Comparison of ENCODE assay signal across 21 cellular contexts in genomic region chr22:45834241-45834640, GRCh38.
"Had no signal": no experiment of that assay in that cellular context is flagged by ENCODE, and none has a peak within 500 bp of the region (broad histone marks: within the 10 kb centered on the region; RNA-seq: fewer than 3 reads in every experiment).

No MANE protein-coding gene starts in this region.

- H3K4me1 ChIP-seq: colonic mucosa, esophagus muscularis mucosa, gastroesophageal sphincter, psoas muscle, right atrium auricular region, spleen, uterus had no signal

- H3K4me3 ChIP-seq: colonic mucosa, esophagus muscularis mucosa, gastroesophageal sphincter, lower lobe of right lung, psoas muscle, right atrium auricular region, spleen, testis, uterus had no signal

- H3K27me3 ChIP-seq: colonic mucosa, esophagus muscularis mucosa, gastroesophageal sphincter, right atrium auricular region, spleen, testis, uterus had no signal

- H3K36me3 ChIP-seq: colonic mucosa, right atrium auricular region, uterus had no signal

- H3K9me3 ChIP-seq: colonic mucosa, esophagus muscularis mucosa, gastroesophageal sphincter, lower lobe of right lung, right atrium auricular region, spleen, testis, uterus had no signal

- DNase-seq: activated CD4-positive, alpha-beta memory T cell treated with anti-CD3 and anti-CD28 coated beads, Interleukin-2, amount 10 ng/mL, durations not matched to agents 7 days and 5 days; activated CD4-positive, alpha-beta T cell treated with anti-CD3 and anti-CD28 coated beads, Interleukin-2, amount 10 ng/mL, durations not matched to agents 24 days and 14 days; activated effector memory CD4-positive, alpha-beta T cell treated with anti-CD3 and anti-CD28 coated beads, Interleukin-2, amount 50 U/mL, for 16 hours; activated naive CD4-positive, alpha-beta T cell treated with anti-CD3 and anti-CD28 coated beads, Interleukin-2, amount 10 ng/mL, durations not matched to agents 7 days and 5 days; amygdala; colonic mucosa; head of caudate nucleus; islet precursor cell; left cardiac atrium; lower lobe of right lung; naive thymus-derived CD8-positive, alpha-beta T cell; psoas muscle; spleen; stimulated activated CD4-positive, alpha-beta T cell treated with anti-CD3 and anti-CD28 coated beads, Interleukin-4, amount 100 ng/mL, for 1 hour; stimulated activated naive CD4-positive, alpha-beta T cell; testis; trophoblast cell; uterus had no signal

- ATAC-seq: gastroesophageal sphincter; left cardiac atrium; lower lobe of right lung; naive thymus-derived CD8-positive, alpha-beta T cell had no signal

- H3K27ac ChIP-seq: colonic mucosa, esophagus muscularis mucosa, gastroesophageal sphincter, lower lobe of right lung, psoas muscle, right atrium auricular region, spleen, testis, uterus had no signal
